In genomic region chr17:37598145-37598544, GRCh38 we compare ENCODE assay signal across 15 cellular contexts.
"Had no signal": no experiment of that assay in that cellular context is flagged by ENCODE, and none has a peak within 500 bp of the region (broad histone marks: within the 10 kb centered on the region; RNA-seq: fewer than 3 reads in every experiment).

No MANE protein-coding gene starts in this region.

- H3K27me3 Mint-ChIP-seq: type B pancreatic cell had no signal

- H3K4me3 ChIP-seq: heart left ventricle, lung had no signal

- H3K27me3 ChIP-seq: heart left ventricle had no signal

- H3K9me3 Mint-ChIP-seq: activated T-helper 2 cell treated with anti-CD3 and anti-CD28 coated beads, Interferon-gamma antibody, Interleukin-2, Interleukin-4, amounts not matched to agents 10 μg/mL and 5 μg/mL and 100 μg/mL, durations not matched to agents 14 hours and 24 hours and 36 hours; T-helper 1 cell treated with Interleukin-12 subunit alpha and Interleukin-12 subunit beta and Interleukin-4 antibody, amounts not matched to agents 30 μg/mL and 1 μg/mL, for 36 hours; type B pancreatic cell; WTC11 had no signal

- H3K27ac Mint-ChIP-seq: activated T-helper 2 cell treated with anti-CD3 and anti-CD28 coated beads, Interferon-gamma antibody, Interleukin-2, Interleukin-4, amounts not matched to agents 10 μg/mL and 5 μg/mL and 100 μg/mL, durations not matched to agents 14 hours and 24 hours and 36 hours; T-helper 1 cell treated with Interleukin-12 subunit alpha and Interleukin-12 subunit beta and Interleukin-4 antibody, amounts not matched to agents 30 μg/mL and 1 μg/mL, for 36 hours; type B pancreatic cell; WTC11 had no signal

- H3K9me3 ChIP-seq: heart left ventricle had no signal

- H3K27ac ChIP-seq: epithelial cell of prostate, heart left ventricle had no signal

- DNase-seq: activated CD4-positive, alpha-beta T cell treated with anti-CD3 and anti-CD28 coated beads for 48 hours; activated CD8-positive, alpha-beta memory T cell treated with anti-CD3 and anti-CD28 coated beads for 24 hours; aorta; dermis blood vessel endothelial cell; heart left ventricle; midbrain; retina; stimulated activated CD4-positive, alpha-beta T cell treated with anti-CD3 and anti-CD28 coated beads, Interleukin-4, amount 100 ng/mL, for 1 hour; stimulated activated naive CD4-positive, alpha-beta T cell treated with Interleukin-2 at 50 U/mL for 16 hours had no signal

- H3K4me3 Mint-ChIP-seq: T-helper 1 cell treated with Interleukin-12 subunit alpha and Interleukin-12 subunit beta and Interleukin-4 antibody, amounts not matched to agents 30 μg/mL and 1 μg/mL, for 36 hours; type B pancreatic cell; WTC11 had no signal

- ATAC-seq: heart left ventricle, WTC11 had no signal

- H3K4me1 Mint-ChIP-seq: WTC11 had no signal
